In the genomic region with DNA sequence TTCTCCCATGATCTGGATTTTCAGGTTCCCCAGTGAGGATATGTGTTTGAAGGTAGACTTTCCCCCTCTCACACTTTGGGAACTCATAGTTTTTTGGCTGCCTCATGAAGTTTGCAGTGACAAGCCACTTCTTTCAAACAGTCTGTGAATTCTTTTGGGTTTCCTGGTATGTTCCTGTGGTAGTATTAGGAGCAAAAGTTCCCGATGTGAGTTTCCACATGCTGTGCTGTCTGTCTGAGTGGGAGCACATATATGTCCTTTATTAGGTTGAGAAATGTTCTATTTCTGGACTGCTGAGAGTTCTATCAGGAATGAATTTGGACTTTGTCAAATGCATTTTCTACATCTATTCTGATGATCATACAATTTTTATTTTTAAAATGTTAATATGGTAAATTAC, we compare ENCODE assay signal across 20 cellular contexts.
"Had no signal": no experiment of that assay in that cellular context is flagged by ENCODE, and none has a peak within 500 bp of the region (broad histone marks: within the 10 kb centered on the region; RNA-seq: fewer than 3 reads in every experiment).

No MANE protein-coding gene starts in this region.

- ATAC-seq: activated naive CD4-positive, alpha-beta T cell treated with anti-CD3 and anti-CD28 coated beads, Interleukin-2, amount 50 U/mL, for 72 hours; activated T-cell treated with anti-CD3 and anti-CD28 coated beads, Interleukin-2, amount 50 U/mL, for 72 hours; body of pancreas; gastrocnemius medialis; heart left ventricle; left ventricle myocardium superior; natural killer cell; sciatic nerve; stimulated activated memory B cell treated with anti-CD40 and anti-IgM and Interleukin-4, amounts not matched to agents 10 μg/mL and 1 μg/mL and 100 μg/mL, for 72 hours; upper lobe of right lung had no signal

- H3K36me3 Mint-ChIP-seq: memory B cell; stimulated activated memory B cell treated with anti-CD40 and anti-IgM and Interleukin-4, amounts not matched to agents 10 μg/mL and 1 μg/mL and 100 μg/mL, for 72 hours had no signal

- H3K27me3 Mint-ChIP-seq: memory B cell; stimulated activated memory B cell treated with anti-CD40 and anti-IgM and Interleukin-4, amounts not matched to agents 10 μg/mL and 1 μg/mL and 100 μg/mL, for 72 hours had no signal

- H3K27ac Mint-ChIP-seq: activated naive CD4-positive, alpha-beta T cell treated with anti-CD3 and anti-CD28 coated beads, Interleukin-2, amount 50 U/mL, for 72 hours; activated T-cell treated with anti-CD3 and anti-CD28 coated beads, Interleukin-2, amount 50 U/mL, for 72 hours; immature natural killer cell; memory B cell; natural killer cell; stimulated activated memory B cell treated with anti-CD40 and anti-IgM and Interleukin-4, amounts not matched to agents 10 μg/mL and 1 μg/mL and 100 μg/mL, for 72 hours had no signal

- H3K27ac ChIP-seq: body of pancreas, colonic mucosa, gastrocnemius medialis, heart left ventricle, upper lobe of right lung, WERI-Rb-1 had no signal

- H3K4me3 ChIP-seq: body of pancreas, colonic mucosa, gastrocnemius medialis, heart left ventricle, upper lobe of right lung had no signal

- H3K4me1 Mint-ChIP-seq: immature natural killer cell; memory B cell; natural killer cell; stimulated activated memory B cell treated with anti-CD40 and anti-IgM and Interleukin-4, amounts not matched to agents 10 μg/mL and 1 μg/mL and 100 μg/mL, for 72 hours had no signal

- H3K9me3 ChIP-seq: colonic mucosa, upper lobe of right lung had no signal

- H3K4me1 ChIP-seq: body of pancreas, colonic mucosa, gastrocnemius medialis, heart left ventricle, upper lobe of right lung had no signal

- H3K36me3 ChIP-seq: colonic mucosa, gastrocnemius medialis, heart left ventricle, upper lobe of right lung, WERI-Rb-1 had no signal

- DNase-seq: activated CD4-positive, alpha-beta T cell treated with anti-CD3 and anti-CD28 coated beads for 1 hour; activated CD4-positive, alpha-beta T cell treated with anti-CD3 and anti-CD28 coated beads, Interleukin-2, amount 50 U/mL, for 4 hours; activated gamma-delta T cell; activated T-cell treated with anti-CD3 and anti-CD28 coated beads, Interleukin-2, amount 50 U/mL, for 72 hours; body of pancreas; colonic mucosa; erythroblast; gastrocnemius medialis; heart left ventricle; immature natural killer cell; left ventricle myocardium superior; natural killer cell; stimulated activated CD4-positive, alpha-beta T cell treated with anti-CD3 and anti-CD28 coated beads, Interleukin-4, amount 100 ng/mL, for 24 hours; T-helper 2 cell; upper lobe of right lung; WERI-Rb-1 had no signal

- H3K4me3 Mint-ChIP-seq: activated T-cell treated with anti-CD3 and anti-CD28 coated beads, Interleukin-2, amount 50 U/mL, for 72 hours; immature natural killer cell; memory B cell; natural killer cell; stimulated activated memory B cell treated with anti-CD40 and anti-IgM and Interleukin-4, amounts not matched to agents 10 μg/mL and 1 μg/mL and 100 μg/mL, for 72 hours had no signal

- H3K27me3 ChIP-seq: body of pancreas, colonic mucosa, gastrocnemius medialis, heart left ventricle, upper lobe of right lung had no signal
